8 cellular contexts compared by ENCODE assay signal in the genomic region with DNA sequence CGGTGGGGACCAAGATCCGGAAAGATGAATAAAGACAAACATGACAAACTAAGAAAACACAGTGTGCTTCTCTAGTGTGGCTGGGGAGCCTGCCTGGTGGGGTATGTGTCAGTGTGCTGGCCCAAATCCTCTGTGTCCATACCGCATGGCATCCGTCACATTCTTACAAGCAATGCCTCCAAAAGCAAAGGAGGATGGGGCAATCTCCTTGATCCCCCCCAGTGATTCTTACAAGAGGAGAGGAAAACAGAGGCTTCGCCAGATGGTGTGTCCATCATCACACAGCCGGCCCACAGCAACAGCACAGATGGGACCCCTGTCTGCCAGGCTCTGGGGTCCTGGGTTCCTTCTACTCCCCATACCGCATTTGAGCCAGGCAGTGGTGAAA. TPM values are rescaled to one million over a fixed set of nuclear protein-coding genes. Genes with fewer than 3 reads are reported as not detected.
DNase-seq lines count a peak whose midpoint lies in the region; TF ChIP-seq lines count a peak whose summit lies in the region.

No MANE protein-coding gene starts in this region.

- peaks cover 4% of the 10 kb centered on the region for H3K79me2 ChIP-seq in fibroblast of lung (ENCODE audit: control insufficient read depth, insufficient read depth, low read length)

- H2AFZ ChIP-seq in fibroblast of lung (ENCODE audit: low read length), result peak overlapping the region; percentile 55

- H3K27me3 ChIP-seq in SJSA1 (replicated peaks) (no peaks in the 10 kb centered on the region), fibroblast of lung (ENCODE audit: control insufficient read depth, insufficient read depth, low read length) (no peaks in the 10 kb centered on the region)

- H3K4me1 ChIP-seq in SJSA1 (replicated peaks) (peaks cover 35% of the 10 kb centered on the region), fibroblast of lung (ENCODE audit: control insufficient read depth, extremely low read depth, insufficient read depth, low read length) (peaks cover 13% of the 10 kb centered on the region)

- H3K9me3 ChIP-seq in SJSA1 (replicated peaks) (0 out of 2 replicates have a peak, but pooled peaks cover 5% of the 10 kb centered on the region), fibroblast of lung (ENCODE audit: control insufficient read depth, insufficient read depth, low read depth, low read length) (no peaks in the 10 kb centered on the region)

- H3K9ac ChIP-seq in fibroblast of lung (ENCODE audit: insufficient read depth, low read length), result peak overlapping the region; percentile 30

- peak overlapping the region; percentile 85 for H3K4me2 ChIP-seq in fibroblast of lung (ENCODE audit: extremely low read depth, insufficient read depth, low read length)

- no peaks in the 10 kb centered on the region for H4K20me1 ChIP-seq in fibroblast of lung (ENCODE audit: control insufficient read depth, extremely low read depth, insufficient read depth, low read length)

- no peak for TF ChIP-seq CTCF in fibroblast of lung (conservative IDR thresholded peaks at IDR 0.05 in 1 of 2, IDR thresholded peaks at IDR 0.05 in 1 of 2; ENCODE audit: low read depth in 1 of 2, low read length in 2 of 2)
- TF ChIP-seq CTCF in retinal pigment epithelial cell (conservative IDR thresholded peaks at IDR 0.05; ENCODE audit: low read depth, low read length), result no peak

- DNase-seq in EH (ENCODE audit: low read depth), result peak; percentile 64
- no peak for DNase-seq in SJSA1 (ENCODE audit: low read depth in 1 of 2, low spot score in 2 of 2)
- DNase-seq in fibroblast of lung (ENCODE audit: low read depth in 2 of 2), result peak; percentile 26 to 43
- no peak for DNase-seq in retinal pigment epithelial cell (ENCODE audit: low read depth)
- no peak for DNase-seq in activated gamma-delta T cell (lab: John Stamatoyannopoulos, UW)
- DNase-seq in NCI-H1048 (lab: John Stamatoyannopoulos, UW), result no peak
- no peak for DNase-seq in NCI-H446 treated with DMSO at 0.1 percent for 48 hours (lab: John Stamatoyannopoulos, UW)
- no peak for DNase-seq in NCI-H774 (lab: John Stamatoyannopoulos, UW)

- peak overlapping the region; percentile 31 for H3K4me3 ChIP-seq in SJSA1
- H3K4me3 ChIP-seq in fibroblast of lung (replicated peaks in 1 of 4; ENCODE audit: control extremely low read depth in 1 of 4, insufficient read depth in 1 of 4, low read depth in 3 of 4, low read length in 4 of 4), result peak overlapping the region; percentile 33 to 59 (median 44)
- H3K4me3 ChIP-seq in retinal pigment epithelial cell (ENCODE audit: low read length), result peak overlapping the region; percentile 46

- H3K36me3 ChIP-seq in SJSA1 (peaks cover 6% of the 10 kb centered on the region; the same call in 1 of the 2 replicates), fibroblast of lung (ENCODE audit: control insufficient read depth, insufficient read depth, low read length) (peaks cover 3% of the 10 kb centered on the region)

- H3K27ac ChIP-seq in SJSA1 (peak overlapping the region; percentile 9; the same call in 1 of the 2 replicates), fibroblast of lung (ENCODE audit: insufficient read depth, low read length) (peak overlapping the region; percentile 96)

RNA-seq across cellular contexts. Expression of a gene that starts 0.6 kb away (rescaled TPM):
- total RNA-seq in SJSA1 (2014; rRNA removed; shearing (Covaris generic)), result 12.6 and 19.5 TPM in 2 replicates
- total RNA-seq in fibroblast of lung, result 17.5 and 21.3 TPM in 2 replicates
- polyA plus RNA-seq in fibroblast of lung, result 14.5 and 17.1 TPM in 2 replicates
- 20.7 and 21.2 TPM in 2 replicates for polyA plus RNA-seq in fibroblast of lung (2012)
- polyA minus RNA-seq in fibroblast of lung (ENCODE audit: low replicate concordance), result 46.9 and 57.3 TPM in 2 replicates

RNA-seq across cellular contexts. Expression of a gene that starts 13.7 kb away (rescaled TPM):
- total RNA-seq in SJSA1 (2014; rRNA removed; shearing (Covaris generic)), result 0.37 and 0.56 TPM in 2 replicates
- total RNA-seq in fibroblast of lung, result 0.26 and 0.99 TPM in 2 replicates
- polyA plus RNA-seq in fibroblast of lung, result 1.9 and 2.6 TPM in 2 replicates
- polyA plus RNA-seq in fibroblast of lung (2012), result 2.0 and 3.1 TPM in 2 replicates
- 7.4 and 11.1 TPM in 2 replicates for polyA minus RNA-seq in fibroblast of lung (ENCODE audit: low replicate concordance)

RNA-seq across cellular contexts. Expression of a gene that starts 17.3 kb away (rescaled TPM):
- 11.7 and 13.0 TPM in 2 replicates for total RNA-seq in SJSA1 (2014; rRNA removed; shearing (Covaris generic))
- 15.7 and 50.2 TPM in 2 replicates for total RNA-seq in fibroblast of lung
- 23.8 and 24.2 TPM in 2 replicates for polyA plus RNA-seq in fibroblast of lung
- polyA plus RNA-seq in fibroblast of lung (2012), result 16.4 and 20.3 TPM in 2 replicates
- polyA minus RNA-seq in fibroblast of lung (ENCODE audit: low replicate concordance), result 27.8 and 36.3 TPM in 2 replicates

RNA-seq across cellular contexts. Expression of a gene that starts 25.9 kb away (rescaled TPM):
- 17.2 and 21.2 TPM in 2 replicates for total RNA-seq in SJSA1 (2014; rRNA removed; shearing (Covaris generic))
- 30.6 and 33.9 TPM in 2 replicates for total RNA-seq in fibroblast of lung
- polyA plus RNA-seq in fibroblast of lung, result 36.6 and 44.9 TPM in 2 replicates
- polyA plus RNA-seq in fibroblast of lung (2012), result 26.0 and 35.1 TPM in 2 replicates
- 31.1 and 42.0 TPM in 2 replicates for polyA minus RNA-seq in fibroblast of lung (ENCODE audit: low replicate concordance)

RNA-seq across cellular contexts. Expression of a gene that starts 35.9 kb away (rescaled TPM):
- total RNA-seq in SJSA1 (2014; rRNA removed; shearing (Covaris generic)), result 0.25 and 0.58 TPM in 2 replicates
- total RNA-seq in fibroblast of lung, result 1.5 and 3.8 TPM in 2 replicates
- 3.1 and 4.5 TPM in 2 replicates for polyA plus RNA-seq in fibroblast of lung
- 3.6 and 5.4 TPM in 2 replicates for polyA plus RNA-seq in fibroblast of lung (2012)
- 12.7 and 14.5 TPM in 2 replicates for polyA minus RNA-seq in fibroblast of lung (ENCODE audit: low replicate concordance)

Comparison
In these comparisons a context has a peak if more than half of its experiments do, and no peak if none do; other contexts are left out.
1. DNase-seq: peak in EH (single experiment) and fibroblast of lung (2 of 2); none in SJSA1 (0 of 2), retinal pigment epithelial cell (single experiment), activated gamma-delta T cell (single experiment), NCI-H1048 (single experiment), NCI-H446 treated with DMSO at 0.1 percent for 48 hours (single experiment) and NCI-H774 (single experiment).
2. Peak in every context shown above with its lines, with median percentiles within 50 percentile points of each other: H3K4me3 ChIP-seq.